In genomic region chr11:8087185-8087584, GRCh38 we compare ENCODE assay signal across 11 cellular contexts. TPM values are rescaled to one million over a fixed set of nuclear protein-coding genes. Genes with fewer than 3 reads are reported as not detected.
DNase-seq lines count a peak whose midpoint lies in the region; ATAC-seq and TF ChIP-seq lines count a peak whose summit lies in the region.
"Had no signal": no experiment of that assay in that cellular context is flagged by ENCODE, and none has a peak within 500 bp of the region (broad histone marks: within the 10 kb centered on the region; RNA-seq: fewer than 3 reads in every experiment).

No MANE protein-coding gene starts in this region.

- H3K27ac ChIP-seq in BLaER1 (peak overlapping the region; percentile 44; the same call in 1 of the 2 replicates), SK-N-SH (ENCODE audit: low read depth in 2 of 2, low read length in 1 of 2) (peak overlapping the region in 1 of 2 experiments; percentile 92; a peak in 2 of 4 replicates), vagina (no peak overlapping the region)

- H3K4me2 ChIP-seq in BLaER1 (peak overlapping the region; percentile 83), SK-N-SH (0 out of 2 replicates have a peak overlapping the region, but pooled peaks have one; percentile 19)

- peak; percentile 47 for TF ChIP-seq RAD21 in SK-N-SH (IDR thresholded peaks at IDR 0.05; ENCODE audit: low read length)

- no peak for TF ChIP-seq POLR2A in vagina (IDR thresholded peaks at IDR 0.05)

- peak; percentile 71 for ATAC-seq in GM19463 (IDR thresholded peaks at IDR 0.05; ENCODE audit: unreplicated experiment)
- no peak for ATAC-seq in GM19467 (IDR thresholded peaks at IDR 0.05; ENCODE audit: unreplicated experiment)

- H3K9me3 ChIP-seq in BLaER1 (no peaks in the 10 kb centered on the region), SK-N-SH (no peaks in the 10 kb centered on the region), vagina (no peaks in the 10 kb centered on the region)

- H3K79me2 ChIP-seq in SK-N-SH (ENCODE audit: insufficient read depth), result 0 out of 2 replicates have a peak, but pooled peaks cover 2% of the 10 kb centered on the region

- TF ChIP-seq CTCF in SK-N-SH (IDR thresholded peaks at IDR 0.05) (peak; percentile 38; the same call in 1 of the 2 replicates), vagina (IDR thresholded peaks at IDR 0.05) (no peak)

- no peaks in the 10 kb centered on the region for H3K9me2 ChIP-seq in SK-N-SH

- H3K27me3 ChIP-seq in BLaER1 (no peaks in the 10 kb centered on the region), SK-N-SH (ENCODE audit: insufficient read depth) (no peaks in the 10 kb centered on the region), vagina (no peaks in the 10 kb centered on the region)

- CTCF ChIA-PET in SK-N-SH (lab: Yijun Ruan, JAX), result interaction anchor here (0.6 to 26.8 kb wide), 14 partner anchors 9 to 1575 kb away, joined by 3 to 620 read pairs (median 14); partner anchors contain the start of genes EIF3F and TUB

- no peaks in the 10 kb centered on the region for H3F3A ChIP-seq in SK-N-SH (replicated peaks; ENCODE audit: insufficient read depth)

- POLR2A ChIA-PET in SK-N-SH (lab: Yijun Ruan, JAX), result interaction anchor here (1.3 to 2.2 kb wide), 2 partner anchors 19 kb away, joined by 4 to 14 read pairs; no protein-coding TSS in a partner anchor

- H3K4me3 ChIP-seq in BLaER1 (no peak overlapping the region), SK-N-SH (ENCODE audit: low read depth in 2 of 2, low read length in 1 of 2) (no peak overlapping the region), vagina (no peak overlapping the region)

- H4K20me1 ChIP-seq in BLaER1, result peaks cover 41% of the 10 kb centered on the region
- peaks cover 39% of the 10 kb centered on the region for H4K20me1 ChIP-seq in SK-N-SH (ENCODE audit: insufficient read depth)

- H3K9ac ChIP-seq in BLaER1, result 0 out of 2 replicates have a peak overlapping the region, but pooled peaks have one; percentile 34
- H3K9ac ChIP-seq in SK-N-SH, result no peak overlapping the region

- H3K36me3 ChIP-seq in BLaER1, result no peaks in the 10 kb centered on the region; the same call in 1 of the 2 replicates
- peaks cover 0 to 7% of the 10 kb centered on the region in 2 experiments for H3K36me3 ChIP-seq in SK-N-SH (replicated peaks in 1 of 2; ENCODE audit: control insufficient read depth in 1 of 2, insufficient read depth in 2 of 2, low read length in 1 of 2)
- no peaks in the 10 kb centered on the region for H3K36me3 ChIP-seq in vagina

- 82% methylated on average over 3 of the region's 4 CpGs for WGBS in SK-N-SH (ENCODE audit: low lambda C conversion rate)

- DNase-seq in SK-N-SH (no peak), iPS-NIHi7 (ENCODE audit: extremely low spot score) (peak; percentile 55), SK-N-DZ (ENCODE audit: low spot score) (no peak), vagina (ENCODE audit: extremely low spot score in 2 of 2) (no peak), HuH-7.5 (ENCODE audit: low spot score) (no peak)
- DNase-seq: activated naive CD4-positive, alpha-beta T cell treated with Interleukin-2 at 50 U/mL for 16 hours; kidney glomerular epithelial cell; NCI-H1048 had no signal

- H3K4me1 ChIP-seq in BLaER1, result peaks cover 81% of the 10 kb centered on the region
- peaks cover 12 to 92% of the 10 kb centered on the region in 2 experiments; a peak in 3 of 4 replicates for H3K4me1 ChIP-seq in SK-N-SH (ENCODE audit: control insufficient read depth in 1 of 2, insufficient read depth in 2 of 2, low read depth in 1 of 2, low read length in 1 of 2)
- H3K4me1 ChIP-seq in vagina, result peaks cover 58% of the 10 kb centered on the region

- TF ChIP-seq EP300 in SK-N-SH (IDR thresholded peaks at IDR 0.05; ENCODE audit: borderline replicate concordance in 1 of 2, low read depth in 1 of 2, low read length in 1 of 2), result no peak

- H2AFZ ChIP-seq in SK-N-SH (ENCODE audit: low read depth), result no peak overlapping the region

- intact Hi-C loops in vagina (cut with DNase I), result loop anchor here (5.0 kb wide), 1 partner anchor 70 kb away; no protein-coding TSS in a partner anchor

TF ChIP-seq in SK-N-SH, 30 proteins besides CTCF, POLR2A, EP300 and RAD21:
- TF ChIP-seq NRF1 (IDR thresholded peaks at IDR 0.05; ENCODE audit: low read depth, low read length) (no peak), SMC3 (IDR thresholded peaks at IDR 0.05; ENCODE audit: low read depth, low read length) (peak; percentile 38; the same call in 1 of the 2 replicates), YY1 (IDR thresholded peaks at IDR 0.05; ENCODE audit: low read depth) (no peak), IRF3 (IDR thresholded peaks at IDR 0.05; ENCODE audit: low read depth, low read length) (no peak), MAX (IDR thresholded peaks at IDR 0.05; ENCODE audit: low read depth) (no peak), PBX3 (IDR thresholded peaks at IDR 0.05) (no peak), RCOR1 (IDR thresholded peaks at IDR 0.05; ENCODE audit: low read length) (no peak), TAF1 (IDR thresholded peaks at IDR 0.05; ENCODE audit: borderline replicate concordance, low read depth, low read length) (no peak), EZH2phosphoT487 (IDR thresholded peaks at IDR 0.05; ENCODE audit: borderline replicate concordance, low read depth) (no peak)

RNA-seq across cellular contexts. Expression of gene TUB, which starts 6.2 kb away (rescaled TPM):
- polyA plus RNA-seq in SK-N-SH (2012; rRNA removed), result 11.3 and 16.9 TPM in 2 replicates
- polyA plus RNA-seq in SK-N-SH (2012; cell fraction: cytosol; rRNA removed), result 7.1 and 10.0 TPM in 2 replicates
- polyA plus RNA-seq in SK-N-SH (2012; cell fraction: nucleus; rRNA removed), result 43.6 and 49.5 TPM in 2 replicates
- polyA plus RNA-seq in SK-N-DZ (2014; cell fraction: cytosol; rRNA removed), result 60.9 and 82.4 TPM in 2 replicates
- 213 and 243 TPM in 2 replicates for polyA plus RNA-seq in SK-N-DZ (2014; cell fraction: nucleus; rRNA removed)
- total RNA-seq in vagina, result 13.5 TPM
